Comparison of ENCODE assay signal across 9 cellular contexts in genomic region chr6:149028767-149029405, GRCh38.
A peak's percentile ranks its signal among the peaks of the same experiment; 100 is the strongest.
DNase-seq lines count a peak whose midpoint lies in the region; ATAC-seq and TF ChIP-seq lines count a peak whose summit lies in the region.
"Had no signal": no experiment of that assay in that cellular context is flagged by ENCODE, and none has a peak within 500 bp of the region (broad histone marks: within the 10 kb centered on the region; RNA-seq: fewer than 3 reads in every experiment).

No MANE protein-coding gene starts in this region.

- no peak overlapping the region for H3K4me3 ChIP-seq in HFF-Myc (replicated peaks; ENCODE audit: low read depth, low read length)
- no peak overlapping the region for H3K4me3 ChIP-seq in lower lobe of right lung

- CTCF ChIA-PET in WTC11 (lab: Charles Lee): interaction anchor here (0.5 to 5.3 kb wide), 16 partner anchors 12 to 479 kb away, joined by 3 to 49 read pairs (median 4); no protein-coding TSS in a partner anchor

- H3K27ac Mint-ChIP-seq in CD14-positive monocyte (no peak overlapping the region), WTC11 (no peak overlapping the region)
- H3K27ac Mint-ChIP-seq: stimulated activated naive CD8-positive, alpha-beta T cell treated with anti-CD3 and anti-CD28 coated beads, Interleukin-15, Interleukin-2, amounts not matched to agents 100 ng/mL and 50 ng/mL, for 24 hours had no signal

- no peaks in the 10 kb centered on the region for H3K9me3 ChIP-seq in lower lobe of right lung

- no peak for ATAC-seq in WTC11
- peak; percentile 75 to 80 for ATAC-seq in lower lobe of right lung
- ATAC-seq in GM21717 (IDR thresholded peaks at IDR 0.05; ENCODE audit: unreplicated experiment): no peak

- intact Hi-C loops in CD14-positive monocyte (cut with micrococcal nuclease) (loop anchor here (2.0 to 5.0 kb wide), 2 partner anchors 403 to 404 kb away; no protein-coding TSS in a partner anchor), lower lobe of right lung (cut with DNase I) (no loop called here)

- no peak overlapping the region for H3K4me3 Mint-ChIP-seq in CD14-positive monocyte
- no peak overlapping the region for H3K4me3 Mint-ChIP-seq in WTC11
- H3K4me3 Mint-ChIP-seq: stimulated activated naive CD8-positive, alpha-beta T cell treated with anti-CD3 and anti-CD28 coated beads, Interleukin-15, Interleukin-2, amounts not matched to agents 100 ng/mL and 50 ng/mL, for 24 hours had no signal

- peaks cover 6 to 13% (median 7%) of the 10 kb centered on the region in 7 donors for H3K9me3 Mint-ChIP-seq in CD14-positive monocyte
- H3K9me3 Mint-ChIP-seq in WTC11: no peaks in the 10 kb centered on the region
- H3K9me3 Mint-ChIP-seq: stimulated activated naive CD8-positive, alpha-beta T cell treated with anti-CD3 and anti-CD28 coated beads, Interleukin-15, Interleukin-2, amounts not matched to agents 100 ng/mL and 50 ng/mL, for 24 hours had no signal

- H3K4me1 Mint-ChIP-seq in CD14-positive monocyte: peaks cover 16% of the 10 kb centered on the region
- H3K4me1 Mint-ChIP-seq in WTC11: peaks cover 28% of the 10 kb centered on the region

- no peak overlapping the region for H3K27ac ChIP-seq in lower lobe of right lung

- no peaks in the 10 kb centered on the region for H3K4me1 ChIP-seq in lower lobe of right lung

- POLR2A ChIA-PET in WTC11 (lab: Charles Lee): no interaction called here

- no peaks in the 10 kb centered on the region for H3K36me3 ChIP-seq in lower lobe of right lung

- H3K27me3 ChIP-seq in lower lobe of right lung (ENCODE audit: low read depth): no peaks in the 10 kb centered on the region

- H3K36me3 Mint-ChIP-seq in CD14-positive monocyte (no peaks in the 10 kb centered on the region), WTC11 (peaks cover 4% of the 10 kb centered on the region)

- DNase-seq in CD14-positive monocyte (ENCODE audit: low spot score) (no peak), HFF-Myc (ENCODE audit: extremely low read depth, low read depth) (peak; percentile 90), NCI-H446 treated with DMSO at 0.1 percent for 48 hours (lab: John Stamatoyannopoulos, UW) (peak; percentile 40), WTC11 (ENCODE audit: low spot score) (no peak), dermis blood vessel endothelial cell (peak; percentile 95), lower lobe of right lung (no peak)
- DNase-seq in stimulated activated CD8-positive, alpha-beta memory T cell treated with anti-CD3 and anti-CD28 coated beads, Interleukin-7, amount 100 ng/mL, for 1 hour (ENCODE audit: low read depth in 2 of 2): peak; percentile 28 to 45

- TF ChIP-seq CTCF in CD14-positive monocyte (IDR thresholded peaks at IDR 0.05) (peak; percentile 81), HFF-Myc (IDR thresholded peaks at IDR 0.05; ENCODE audit: low read depth, low read length, missing control alignments) (peak; percentile 25), WTC11 (IDR thresholded peaks at IDR 0.05) (peak; percentile 63; the same call in 1 of the 2 replicates), lower lobe of right lung (IDR thresholded peaks at IDR 0.05) (peak; percentile 70)

- H3K27me3 Mint-ChIP-seq in CD14-positive monocyte (ENCODE audit: low read depth in 3 of 3) (peaks cover 0 to 6% (median 3%) of the 10 kb centered on the region in 3 donors), WTC11 (ENCODE audit: low read depth) (no peaks in the 10 kb centered on the region)
- H3K27me3 Mint-ChIP-seq: stimulated activated naive CD8-positive, alpha-beta T cell treated with anti-CD3 and anti-CD28 coated beads, Interleukin-15, Interleukin-2, amounts not matched to agents 100 ng/mL and 50 ng/mL, for 24 hours had no signal

TF ChIP-seq in WTC11, 78 proteins besides CTCF, POLR2A, EP300 and RAD21:
- TF ChIP-seq SMAD3 (CRISPR knock-in tag; IDR thresholded peaks at IDR 0.05; ENCODE audit: borderline replicate concordance) (no peak), OVOL2 (CRISPR knock-in tag; IDR thresholded peaks at IDR 0.05; ENCODE audit: borderline replicate concordance) (no peak), ARID4B (CRISPR knock-in tag; IDR thresholded peaks at IDR 0.05; ENCODE audit: borderline replicate concordance) (no peak), SP1 (CRISPR knock-in tag; conservative IDR thresholded peaks at IDR 0.05) (no peak), HMGA2 (CRISPR knock-in tag; IDR thresholded peaks at IDR 0.05) (peak; percentile 34; the same call in 1 of the 2 replicates), ATF6 (CRISPR knock-in tag; IDR thresholded peaks at IDR 0.05) (no peak), NR2C2 (CRISPR knock-in tag; IDR thresholded peaks at IDR 0.05) (no peak)

Comparison
In these comparisons a context has a peak if more than half of its experiments do, and no peak if none do; other contexts are left out.
1. DNase-seq: peak in HFF-Myc (single experiment), NCI-H446 treated with DMSO at 0.1 percent for 48 hours (single experiment), dermis blood vessel endothelial cell (single experiment) and stimulated activated CD8-positive, alpha-beta memory T cell treated with anti-CD3 and anti-CD28 coated beads, Interleukin-7, amount 100 ng/mL, for 1 hour (2 of 2); none in CD14-positive monocyte (single experiment), WTC11 (single experiment) and lower lobe of right lung (single experiment).
2. CTCF ChIP-seq: peak in every context shown above with its lines; median percentile 81 in CD14-positive monocyte; 70 in lower lobe of right lung; 63 in WTC11; 25 in HFF-Myc.
3. ATAC-seq: peak in lower lobe of right lung (2 of 2); none in WTC11 (single experiment) and GM21717 (single experiment).